Comparison of ENCODE assay signal across 2 cellular contexts in genomic region chr9:112809351-112809848, GRCh38.
TF ChIP-seq lines count a peak whose summit lies in the region.

No MANE protein-coding gene starts in this region.

TF ChIP-seq in HepG2, 621 proteins besides CTCF, POLR2A, EP300 and RAD21 (continued from another document):
- no peak for TF ChIP-seq HINFP (CRISPR knock-in tag; IDR thresholded peaks at IDR 0.05; ENCODE audit: low read depth)
- no peak for TF ChIP-seq KLF9 (CRISPR knock-in tag; IDR thresholded peaks at IDR 0.05; ENCODE audit: low read depth)
- TF ChIP-seq, protein P1, sequence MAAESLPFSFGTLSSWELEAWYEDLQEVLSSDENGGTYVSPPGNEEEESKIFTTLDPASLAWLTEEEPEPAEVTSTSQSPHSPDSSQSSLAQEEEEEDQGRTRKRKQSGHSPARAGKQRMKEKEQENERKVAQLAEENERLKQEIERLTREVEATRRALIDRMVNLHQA (CRISPR knock-in tag; IDR thresholded peaks at IDR 0.05): no peak
- TF ChIP-seq TFDP2 (CRISPR knock-in tag; IDR thresholded peaks at IDR 0.05): no peak
- no peak for TF ChIP-seq ZNF556 (CRISPR knock-in tag; IDR thresholded peaks at IDR 0.05; ENCODE audit: borderline replicate concordance)
- TF ChIP-seq BORCS8-MEF2B (CRISPR knock-in tag; IDR thresholded peaks at IDR 0.05): no peak
- no peak for TF ChIP-seq ZNF547 (CRISPR knock-in tag; IDR thresholded peaks at IDR 0.05)
- TF ChIP-seq, protein P2, sequence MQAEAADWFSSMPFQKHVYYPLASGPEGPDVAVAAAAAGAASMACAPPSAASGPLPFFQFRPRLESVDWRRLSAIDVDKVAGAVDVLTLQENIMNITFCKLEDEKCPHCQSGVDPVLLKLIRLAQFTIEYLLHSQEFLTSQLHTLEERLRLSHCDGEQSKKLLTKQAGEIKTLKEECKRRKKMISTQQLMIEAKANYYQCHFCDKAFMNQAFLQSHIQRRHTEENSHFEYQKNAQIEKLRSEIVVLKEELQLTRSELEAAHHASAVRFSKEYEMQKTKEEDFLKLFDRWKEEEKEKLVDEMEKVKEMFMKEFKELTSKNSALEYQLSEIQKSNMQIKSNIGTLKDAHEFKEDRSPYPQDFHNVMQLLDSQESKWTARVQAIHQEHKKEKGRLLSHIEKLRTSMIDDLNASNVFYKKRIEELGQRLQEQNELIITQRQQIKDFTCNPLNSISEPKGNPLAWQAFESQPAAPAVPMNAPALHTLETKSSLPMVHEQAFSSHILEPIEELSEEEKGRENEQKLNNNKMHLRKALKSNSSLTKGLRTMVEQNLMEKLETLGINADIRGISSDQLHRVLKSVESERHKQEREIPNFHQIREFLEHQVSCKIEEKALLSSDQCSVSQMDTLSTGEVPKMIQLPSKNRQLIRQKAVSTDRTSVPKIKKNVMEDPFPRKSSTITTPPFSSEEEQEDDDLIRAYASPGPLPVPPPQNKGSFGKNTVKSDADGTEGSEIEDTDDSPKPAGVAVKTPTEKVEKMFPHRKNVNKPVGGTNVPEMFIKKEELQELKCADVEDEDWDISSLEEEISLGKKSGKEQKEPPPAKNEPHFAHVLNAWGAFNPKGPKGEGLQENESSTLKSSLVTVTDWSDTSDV (CRISPR knock-in tag; IDR thresholded peaks at IDR 0.05): no peak
- no peak for TF ChIP-seq RORA (CRISPR knock-in tag; IDR thresholded peaks at IDR 0.05)
- TF ChIP-seq HIVEP1 (CRISPR knock-in tag; IDR thresholded peaks at IDR 0.05): no peak
- TF ChIP-seq MAZ (IDR thresholded peaks at IDR 0.05; ENCODE audit: borderline replicate concordance, low read depth, low read length): no peak
- no peak for TF ChIP-seq MAZ (CRISPR knock-in tag; IDR thresholded peaks at IDR 0.05; ENCODE audit: low read depth)
- TF ChIP-seq KLF11 (CRISPR knock-in tag; IDR thresholded peaks at IDR 0.05): no peak
- no peak for TF ChIP-seq KDM2A (CRISPR knock-in tag; IDR thresholded peaks at IDR 0.05; ENCODE audit: borderline replicate concordance, low read depth)
- TF ChIP-seq ZNF354B (CRISPR knock-in tag; IDR thresholded peaks at IDR 0.05): no peak
- TF ChIP-seq TEAD2 (CRISPR knock-in tag; IDR thresholded peaks at IDR 0.05): no peak
- no peak for TF ChIP-seq NFIB (CRISPR knock-in tag; IDR thresholded peaks at IDR 0.05; ENCODE audit: borderline replicate concordance)
TF ChIP-seq in HepG2: peak in this region for 0.

TF ChIP-seq in WTC11, 78 proteins besides CTCF, POLR2A, EP300 and RAD21 (continued from another document):
- TF ChIP-seq, protein P3, sequence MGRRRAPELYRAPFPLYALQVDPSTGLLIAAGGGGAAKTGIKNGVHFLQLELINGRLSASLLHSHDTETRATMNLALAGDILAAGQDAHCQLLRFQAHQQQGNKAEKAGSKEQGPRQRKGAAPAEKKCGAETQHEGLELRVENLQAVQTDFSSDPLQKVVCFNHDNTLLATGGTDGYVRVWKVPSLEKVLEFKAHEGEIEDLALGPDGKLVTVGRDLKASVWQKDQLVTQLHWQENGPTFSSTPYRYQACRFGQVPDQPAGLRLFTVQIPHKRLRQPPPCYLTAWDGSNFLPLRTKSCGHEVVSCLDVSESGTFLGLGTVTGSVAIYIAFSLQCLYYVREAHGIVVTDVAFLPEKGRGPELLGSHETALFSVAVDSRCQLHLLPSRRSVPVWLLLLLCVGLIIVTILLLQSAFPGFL (CRISPR knock-in tag; IDR thresholded peaks at IDR 0.05; ENCODE audit: borderline replicate concordance): no peak
- TF ChIP-seq GRHL2 (CRISPR knock-in tag; IDR thresholded peaks at IDR 0.05; ENCODE audit: insufficient replicate concordance, severe bottlenecking) (no peak), IRF2 (CRISPR knock-in tag; IDR thresholded peaks at IDR 0.05; ENCODE audit: borderline replicate concordance, low read depth) (no peak), E2F5 (CRISPR knock-in tag; IDR thresholded peaks at IDR 0.05) (no peak), CREM (CRISPR knock-in tag; IDR thresholded peaks at IDR 0.05) (no peak), GTF2I (CRISPR knock-in tag; conservative IDR thresholded peaks at IDR 0.05) (no peak), FOXP1 (CRISPR knock-in tag; IDR thresholded peaks at IDR 0.05; ENCODE audit: borderline replicate concordance) (no peak), MXD4 (CRISPR knock-in tag; IDR thresholded peaks at IDR 0.05; ENCODE audit: borderline replicate concordance) (no peak), FOXJ3 (CRISPR knock-in tag; IDR thresholded peaks at IDR 0.05; ENCODE audit: borderline replicate concordance) (no peak), SMAD4 (CRISPR knock-in tag; IDR thresholded peaks at IDR 0.05) (no peak), ZNF532 (CRISPR knock-in tag; IDR thresholded peaks at IDR 0.05; ENCODE audit: borderline replicate concordance) (no peak), KAT7 (CRISPR knock-in tag; IDR thresholded peaks at IDR 0.05; ENCODE audit: borderline replicate concordance) (no peak), OVOL2 (CRISPR knock-in tag; IDR thresholded peaks at IDR 0.05; ENCODE audit: borderline replicate concordance) (no peak)
- TF ChIP-seq, protein P4, sequence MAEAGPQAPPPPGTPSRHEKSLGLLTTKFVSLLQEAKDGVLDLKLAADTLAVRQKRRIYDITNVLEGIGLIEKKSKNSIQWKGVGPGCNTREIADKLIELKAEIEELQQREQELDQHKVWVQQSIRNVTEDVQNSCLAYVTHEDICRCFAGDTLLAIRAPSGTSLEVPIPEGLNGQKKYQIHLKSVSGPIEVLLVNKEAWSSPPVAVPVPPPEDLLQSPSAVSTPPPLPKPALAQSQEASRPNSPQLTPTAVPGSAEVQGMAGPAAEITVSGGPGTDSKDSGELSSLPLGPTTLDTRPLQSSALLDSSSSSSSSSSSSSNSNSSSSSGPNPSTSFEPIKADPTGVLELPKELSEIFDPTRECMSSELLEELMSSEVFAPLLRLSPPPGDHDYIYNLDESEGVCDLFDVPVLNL (CRISPR knock-in tag; IDR thresholded peaks at IDR 0.05; ENCODE audit: borderline replicate concordance, low read depth): no peak
- TF ChIP-seq, protein P5, sequence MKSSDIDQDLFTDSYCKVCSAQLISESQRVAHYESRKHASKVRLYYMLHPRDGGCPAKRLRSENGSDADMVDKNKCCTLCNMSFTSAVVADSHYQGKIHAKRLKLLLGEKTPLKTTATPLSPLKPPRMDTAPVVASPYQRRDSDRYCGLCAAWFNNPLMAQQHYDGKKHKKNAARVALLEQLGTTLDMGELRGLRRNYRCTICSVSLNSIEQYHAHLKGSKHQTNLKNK (CRISPR knock-in tag; IDR thresholded peaks at IDR 0.05): no peak
